In the genomic region with DNA sequence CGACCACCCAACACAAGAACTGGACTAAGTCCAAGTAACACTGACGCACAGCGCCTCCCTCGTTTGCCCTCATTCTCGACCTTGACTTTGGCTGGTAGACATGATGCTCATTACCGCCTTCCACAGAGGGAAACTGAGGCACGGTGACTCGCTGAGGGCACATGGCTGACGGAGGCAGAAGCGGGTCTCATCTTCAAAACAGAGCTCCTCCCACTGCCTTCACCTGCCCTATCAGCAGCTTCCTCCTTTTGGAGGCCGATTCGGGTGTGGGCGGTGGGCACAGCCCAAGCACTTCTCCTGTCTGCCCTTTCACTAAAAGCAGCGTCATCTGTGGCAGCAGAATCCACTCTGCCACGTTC, we compare ENCODE assay signal across 8 cellular contexts. TPM values are rescaled to one million over a fixed set of nuclear protein-coding genes. Genes with fewer than 3 reads are reported as not detected.
DNase-seq lines count a peak whose midpoint lies in the region; ATAC-seq, FAIRE-seq and TF ChIP-seq lines count a peak whose summit lies in the region.

No MANE protein-coding gene starts in this region.

- CTCF ChIA-PET in K562 (lab: Yijun Ruan, JAX; ENCODE audit: low intra/inter-chr PET ratio), result no interaction called here

- H3K4me2 ChIP-seq in K562 (ENCODE audit: insufficient read depth, low read length), result peak overlapping the region; percentile 54

- H3K36me3 ChIP-seq in K562 (ENCODE audit: control insufficient read depth, insufficient read depth, low read length), result no peaks in the 10 kb centered on the region
- H3K36me3 ChIP-seq in thyroid gland, result no peaks in the 10 kb centered on the region

- H3K27ac ChIP-seq in K562 (ENCODE audit: extremely low read depth, low read depth, low read length), result no peak overlapping the region
- no peak overlapping the region for H3K27ac ChIP-seq in thyroid gland

- H2AFZ ChIP-seq in K562 (ENCODE audit: low read depth, low read length), result peak overlapping the region; percentile 53; the same call in 1 of the 2 replicates

- in situ Hi-C loops in K562 (cut with MboI), result no loop called here

- FAIRE-seq in K562 (lab: Jason Lieb, UNC), result no peak

- TF ChIP-seq POLR2A in K562 (conservative IDR thresholded peaks at IDR 0.05), result no peak
- TF ChIP-seq POLR2A in thyroid gland (IDR thresholded peaks at IDR 0.05), result no peak

- no peak for TF ChIP-seq RAD21 in K562 (CRISPR knock-in tag; conservative IDR thresholded peaks at IDR 0.05 in 1 of 2, IDR thresholded peaks at IDR 0.05 in 1 of 2)

- ATAC-seq in K562 (no peak), GM21526 (IDR thresholded peaks at IDR 0.05; ENCODE audit: low FRiP score, unreplicated experiment) (no peak), HG02678 (IDR thresholded peaks at IDR 0.05; ENCODE audit: unreplicated experiment) (no peak)

- H3K4me1 ChIP-seq in K562 (replicated peaks in 1 of 2; ENCODE audit: control insufficient read depth in 2 of 2, insufficient read depth in 2 of 2, low read length in 2 of 2) (peaks cover 7 to 36% of the 10 kb centered on the region in 2 experiments; a peak in 4 of 5 replicates), thyroid gland (peaks cover 20% of the 10 kb centered on the region in 2 donors)

- TF ChIP-seq EP300 in K562 (IDR thresholded peaks at IDR 0.05; ENCODE audit: low read length), result no peak

- no TSS peak for BruUV-seq in K562 (replicated peaks; lab: Mats Ljungman, UMichigan)

- 7% methylated on average over 15 of the region's 15 CpGs for WGBS in K562 (ENCODE audit: insufficient coverage, low coverage, missing lambda C conversion rate)
- 76 to 83% methylated on average over 15 of the region's 15 CpGs for WGBS in thyroid gland, 2 donors

- peaks cover 26% of the 10 kb centered on the region for H3K79me2 ChIP-seq in K562 (ENCODE audit: control insufficient read depth, insufficient read depth, low read length)

- peaks cover 12% of the 10 kb centered on the region; the same call in 1 of the 2 replicates for H4K20me1 ChIP-seq in K562 (replicated peaks; ENCODE audit: control insufficient read depth, insufficient read depth, low read length)

- peak; percentile 21 for DNase-seq in GM12865 (ENCODE audit: low read depth)
- DNase-seq in SW480 (ENCODE audit: low spot score), result peak; percentile 31
- peak in 2 of 4 experiments; percentile 26 to 27 for DNase-seq in K562 (ENCODE audit: extremely low read depth in 1 of 4, low spot score in 3 of 4)
- DNase-seq in stimulated activated CD4-positive, alpha-beta T cell treated with anti-CD3 and anti-CD28 coated beads, Interleukin-15, amount 100 ng/mL, for 48 hours (ENCODE audit: low read depth in 2 of 2), result peak; percentile 19 to 47
- no peak for DNase-seq in thyroid gland
- DNase-seq in DMS79 treated with DMSO at 0.1 percent for 48 hours (lab: John Stamatoyannopoulos, UW), result no peak

- POLR2A ChIA-PET in K562 (lab: Yijun Ruan, JAX), result interaction anchor here (0.7 to 2.0 kb wide), 4 partner anchors 11 to 122 kb away, joined by 3 to 6 read pairs (median 4); no protein-coding TSS in a partner anchor

- peak overlapping the region in 1 of 2 experiments; percentile 43; a peak in 2 of 4 replicates for H3K9ac ChIP-seq in K562 (ENCODE audit: insufficient read depth in 1 of 2, low read depth in 2 of 2, low read length in 2 of 2)

- H3K9me1 ChIP-seq in K562 (ENCODE audit: control insufficient read depth, insufficient read depth, low read length), result no peaks in the 10 kb centered on the region

- H3K27me3 ChIP-seq in K562 (ENCODE audit: control insufficient read depth in 2 of 2, insufficient read depth in 2 of 2, low read length in 2 of 2), result peaks cover 12 to 37% of the 10 kb centered on the region in 2 experiments; a peak in 4 of 5 replicates
- no peaks in the 10 kb centered on the region for H3K27me3 ChIP-seq in thyroid gland

- intact Hi-C loops in K562 (cut with micrococcal nuclease) (no loop called here), thyroid gland (cut with DNase I) (loop anchor here (10.0 kb wide), 1 partner anchor 210 kb away; a partner anchor contains a TSS)

- no peaks in the 10 kb centered on the region for H3K9me3 ChIP-seq in K562 (replicated peaks; ENCODE audit: control insufficient read depth, insufficient read depth, low read depth, low read length)
- no peaks in the 10 kb centered on the region for H3K9me3 ChIP-seq in thyroid gland

- TF ChIP-seq CTCF in GM12865 (IDR thresholded peaks at IDR 0.05; ENCODE audit: insufficient read depth, low read depth, low read length, missing control alignments) (no peak), K562 (IDR thresholded peaks at IDR 0.05 in 2 of 3, conservative IDR thresholded peaks at IDR 0.05 in 1 of 3; ENCODE audit: insufficient read depth in 2 of 3, low read depth in 1 of 3, low read length in 3 of 3) (no peak), thyroid gland (IDR thresholded peaks at IDR 0.05) (no peak)

- H3K4me3 ChIP-seq in GM12865 (ENCODE audit: low read depth, low read length), result no peak overlapping the region
- no peak overlapping the region for H3K4me3 ChIP-seq in K562
- H3K4me3 ChIP-seq in thyroid gland (replicated peaks in 1 of 3), result no peak overlapping the region

TF ChIP-seq in K562, 482 proteins besides CTCF, POLR2A, EP300 and RAD21 (continues in another document):
- TF ChIP-seq TRIM28 (IDR thresholded peaks at IDR 0.05) (no peak), TAF7 (tag; IDR thresholded peaks at IDR 0.05) (no peak), ETV6 (IDR thresholded peaks at IDR 0.05; ENCODE audit: borderline replicate concordance in 1 of 2, low read depth in 2 of 2, low read length in 1 of 2) (no peak), ETV6 (CRISPR knock-in tag; IDR thresholded peaks at IDR 0.05; ENCODE audit: borderline replicate concordance) (no peak), ZSCAN29 (IDR thresholded peaks at IDR 0.05) (no peak), MCM5 (IDR thresholded peaks at IDR 0.05; ENCODE audit: low read depth) (no peak), ZNF589 (CRISPR knock-in tag; IDR thresholded peaks at IDR 0.05; ENCODE audit: low read depth) (no peak), ZNF124 (CRISPR knock-in tag; IDR thresholded peaks at IDR 0.05) (no peak), HNRNPH1 (optimal IDR thresholded peaks at IDR 0.05; ENCODE audit: low read depth, low read length) (no peak), BCOR (IDR thresholded peaks at IDR 0.05) (0 out of 2 replicates have a peak, but pooled peaks have one; percentile 22), EGR1 (conservative IDR thresholded peaks at IDR 0.05) (0 out of 2 replicates have a peak, but pooled peaks have one; percentile 34), KAT7 (CRISPR knock-in tag; IDR thresholded peaks at IDR 0.05; ENCODE audit: borderline replicate concordance) (0 out of 2 replicates have a peak, but pooled peaks have one; percentile 33), BDP1 (IDR thresholded peaks at IDR 0.05; ENCODE audit: insufficient read depth, insufficient read length) (no peak), ZC3H8 (IDR thresholded peaks at IDR 0.05) (no peak), SRF (CRISPR knock-in tag; IDR thresholded peaks at IDR 0.05) (no peak), NFIC (IDR thresholded peaks at IDR 0.05) (peak; percentile 27; the same call in 1 of the 2 replicates), ZNF384 (IDR thresholded peaks at IDR 0.05; ENCODE audit: low read depth, low read length) (no peak)

RNA-seq across cellular contexts. Expression of a gene that starts 2.0 kb away (rescaled TPM):
- 25.4 and 66.1 TPM in 2 replicates for total RNA-seq in K562 (2011; cell fraction: chromatin; rRNA removed; ENCODE audit: low replicate concordance)
- total RNA-seq in K562 (2011; cell fraction: nucleolus; rRNA removed), result 10.5 and 14.7 TPM in 2 replicates
- 19.0 and 28.4 TPM in 2 replicates for total RNA-seq in K562 (2011; cell fraction: nucleoplasm; rRNA removed)
- total RNA-seq in K562 (2014; rRNA removed) (15.5 and 20.8 TPM in 2 replicates), K562 (2014; rRNA removed; fragmentation: Illumina TruSeq; extraction: Trizol) (24.6 and 29.4 TPM in 2 replicates), K562 (2015; rRNA removed; fragmentation: Illumina TruSeq; extraction: Trizol) (21.3 and 22.0 TPM in 2 replicates), K562 (2021) (22.7 and 24.7 TPM in 2 replicates), thyroid gland (10 to 100 TPM; 57.4 to 84.2 (median 67.4) TPM)
- polyA plus RNA-seq in K562 (2011; rRNA removed) (18.9 and 20.9 TPM in 2 replicates), K562 (2014; fragmentation: Illumina TruSeq; extraction: Trizol) (27.3 and 29.2 TPM in 2 replicates), K562 (2014; fragmentation: Nextera tagmentation; extraction: Ambion mirVana) (1 to 10 TPM; 7.3 to 7.4 TPM), K562 (2014; rRNA removed) (16.3 and 20.4 TPM in 2 replicates)
- 4.5 and 9.3 TPM in 2 replicates for polyA plus RNA-seq in K562 (2011; cell fraction: cytosol; rRNA removed)
- polyA plus RNA-seq in K562 (2011; cell fraction: nucleus; rRNA removed), result 13.0 and 16.5 TPM in 2 replicates
- 18.2 and 21.9 TPM in 2 replicates for polyA plus RNA-seq in K562 (2012)
- polyA minus RNA-seq in K562 (2011; rRNA and poly(A)+ RNA removed), result 31.7 and 36.9 TPM in 2 replicates
- 9.8 and 10.7 TPM in 2 replicates for polyA minus RNA-seq in K562 (2011; cell fraction: cytosol; rRNA and poly(A)+ RNA removed)
- polyA minus RNA-seq in K562 (2011; cell fraction: nucleus; rRNA and poly(A)+ RNA removed), result 10.1 and 14.9 TPM in 2 replicates

RNA-seq across cellular contexts. Expression of a gene that starts 56.7 kb away (rescaled TPM):
- 53.7 and 91.3 TPM in 2 replicates for total RNA-seq in K562 (2011; cell fraction: chromatin; rRNA removed; ENCODE audit: low replicate concordance)
- 78.4 and 79.7 TPM in 2 replicates for total RNA-seq in K562 (2011; cell fraction: nucleolus; rRNA removed)
- total RNA-seq in K562 (2011; cell fraction: nucleoplasm; rRNA removed), result 73.5 and 93.0 TPM in 2 replicates
- total RNA-seq in K562 (2014; rRNA removed) (50.5 and 57.6 TPM in 2 replicates), K562 (2014; rRNA removed; fragmentation: Illumina TruSeq; extraction: Trizol) (30.2 and 30.8 TPM in 2 replicates), K562 (2015; rRNA removed; fragmentation: Illumina TruSeq; extraction: Trizol) (31.7 and 32.5 TPM in 2 replicates), K562 (2021) (64.9 and 66.0 TPM in 2 replicates), thyroid gland (10 to 100 TPM; 12.4 to 28.3 (median 24.4) TPM)
- polyA plus RNA-seq in K562 (2011; rRNA removed) (23.6 and 34.9 TPM in 2 replicates), K562 (2014; fragmentation: Illumina TruSeq; extraction: Trizol) (47.0 and 49.5 TPM in 2 replicates), K562 (2014; fragmentation: Nextera tagmentation; extraction: Ambion mirVana) (1 to 10 TPM; 2.0 to 4.4 TPM), K562 (2014; rRNA removed) (52.5 and 65.2 TPM in 2 replicates)
- 42.1 and 76.0 TPM in 2 replicates for polyA plus RNA-seq in K562 (2011; cell fraction: cytosol; rRNA removed)
- 53.0 and 81.1 TPM in 2 replicates for polyA plus RNA-seq in K562 (2011; cell fraction: nucleus; rRNA removed)
- 38.0 and 127 TPM in 2 replicates for polyA plus RNA-seq in K562 (2012)
- polyA minus RNA-seq in K562 (2011; rRNA and poly(A)+ RNA removed), result 22.4 and 23.0 TPM in 2 replicates
- 27.9 and 31.7 TPM in 2 replicates for polyA minus RNA-seq in K562 (2011; cell fraction: cytosol; rRNA and poly(A)+ RNA removed)
- 25.2 and 34.9 TPM in 2 replicates for polyA minus RNA-seq in K562 (2011; cell fraction: nucleus; rRNA and poly(A)+ RNA removed)

Comparison
In these comparisons a context has a peak if more than half of its experiments do, and no peak if none do; other contexts are left out.
1. DNase-seq: peak in GM12865 (single experiment), SW480 (single experiment) and stimulated activated CD4-positive, alpha-beta T cell treated with anti-CD3 and anti-CD28 coated beads, Interleukin-15, amount 100 ng/mL, for 48 hours (2 of 2); none in thyroid gland (0 of 2) and DMS79 treated with DMSO at 0.1 percent for 48 hours (single experiment).